In genomic region chr7:112449353-112449752, GRCh38 we compare ENCODE assay signal across 8 cellular contexts. TPM values are rescaled to one million over a fixed set of nuclear protein-coding genes. Genes with fewer than 3 reads are reported as not detected.
DNase-seq lines count a peak whose midpoint lies in the region; ATAC-seq and TF ChIP-seq lines count a peak whose summit lies in the region.

No MANE protein-coding gene starts in this region.

- no peak overlapping the region for H4K91ac ChIP-seq in neuronal stem cell (ENCODE audit: low read depth, low read length, poor library complexity)

- intact Hi-C loops in left ventricle myocardium inferior (cut with micrococcal nuclease), result no loop called here
- intact Hi-C loops in left cardiac atrium (cut with DNase I), result no loop called here

- peak overlapping the region; percentile 94 for H2AFZ ChIP-seq in neuronal stem cell (ENCODE audit: low read length)

- H3K36me3 ChIP-seq in left ventricle myocardium inferior (no peaks in the 10 kb centered on the region), neuronal stem cell (replicated peaks in 1 of 2; ENCODE audit: control insufficient read depth in 2 of 2, insufficient read depth in 2 of 2, low read length in 2 of 2) (peaks cover 0 to 14% of the 10 kb centered on the region in 2 donors), urinary bladder (ENCODE audit: insufficient read depth) (no peaks in the 10 kb centered on the region)

- H3K27ac ChIP-seq in left ventricle myocardium inferior (replicated peaks) (peak overlapping the region; percentile 98), neuronal stem cell (replicated peaks; ENCODE audit: low read length) (no peak overlapping the region), urinary bladder (ENCODE audit: low read depth) (peak overlapping the region; percentile 73)

- peak overlapping the region; percentile 96 to 97 for H3K4me3 Mint-ChIP-seq in effector memory CD8-positive, alpha-beta T cell

- H3K27me3 ChIP-seq in left ventricle myocardium inferior (ENCODE audit: low read depth) (no peaks in the 10 kb centered on the region), neuronal stem cell (ENCODE audit: control insufficient read depth in 3 of 3, insufficient read depth in 3 of 3, low read depth in 1 of 3, low read length in 3 of 3) (no peaks in the 10 kb centered on the region)

- peak overlapping the region; percentile 85 for H3K4me2 ChIP-seq in neuronal stem cell (ENCODE audit: insufficient read depth, low read length, poor library complexity, severe bottlenecking)

- no peak overlapping the region for H2BK15ac ChIP-seq in neuronal stem cell (ENCODE audit: low read length)

- H3K36me3 Mint-ChIP-seq in effector memory CD8-positive, alpha-beta T cell (ENCODE audit: insufficient read depth), result peaks cover 22% of the 10 kb centered on the region

- no peak for TF ChIP-seq CTCF in left ventricle myocardium inferior (IDR thresholded peaks at IDR 0.05; ENCODE audit: borderline replicate concordance)

- no peak overlapping the region for H3K23ac ChIP-seq in neuronal stem cell (ENCODE audit: low read depth, low read length, poor library complexity)

- no peak overlapping the region for H2BK120ac ChIP-seq in neuronal stem cell (ENCODE audit: low read depth, low read length)

- no peaks in the 10 kb centered on the region for H3K9me3 Mint-ChIP-seq in effector memory CD8-positive, alpha-beta T cell

- no peak overlapping the region for H3K14ac ChIP-seq in neuronal stem cell (ENCODE audit: low read length)

- no peaks in the 10 kb centered on the region for H3K9me3 ChIP-seq in left ventricle myocardium inferior (replicated peaks)
- no peaks in the 10 kb centered on the region for H3K9me3 ChIP-seq in neuronal stem cell (replicated peaks in 1 of 2; ENCODE audit: control insufficient read depth in 2 of 2, insufficient read depth in 1 of 2, low read depth in 1 of 2, low read length in 2 of 2)

- H2BK12ac ChIP-seq in neuronal stem cell (ENCODE audit: low read length), result no peak overlapping the region

- no peak overlapping the region for H2BK5ac ChIP-seq in neuronal stem cell (ENCODE audit: low read length)

- no peak overlapping the region for H4K8ac ChIP-seq in neuronal stem cell (ENCODE audit: low read depth, low read length)

- peaks cover 6% of the 10 kb centered on the region for H3K79me1 ChIP-seq in neuronal stem cell (ENCODE audit: low read depth, low read length)

- H3K27ac Mint-ChIP-seq in effector memory CD8-positive, alpha-beta T cell, result peak overlapping the region; percentile 98 to 100

- no peak overlapping the region for H3K4ac ChIP-seq in neuronal stem cell (ENCODE audit: low read length)

- no peak overlapping the region for H2AK5ac ChIP-seq in neuronal stem cell (ENCODE audit: low read depth, low read length)

- no CpG with 5 or more reads among the region's 5 CpGs for WGBS in neuronal stem cell (ENCODE audit: extremely low coverage in 2 of 2, insufficient read length in 2 of 2, insufficient replicate concordance in 1 of 2), 2 donors
- 58% methylated on average over 5 of the region's 5 CpGs for WGBS in urinary bladder

- H3K4me1 Mint-ChIP-seq in effector memory CD8-positive, alpha-beta T cell (ENCODE audit: low read depth in 2 of 2), result peaks cover 20 to 21% of the 10 kb centered on the region in 2 donors

- H3K18ac ChIP-seq in neuronal stem cell (ENCODE audit: low read length), result no peak overlapping the region

- H3K4me1 ChIP-seq in left ventricle myocardium inferior (peaks cover 49% of the 10 kb centered on the region), neuronal stem cell (ENCODE audit: control insufficient read depth in 2 of 2, insufficient read depth in 1 of 2, low read depth in 1 of 2, low read length in 2 of 2) (peaks cover 0 to 5% of the 10 kb centered on the region in 2 donors), urinary bladder (ENCODE audit: insufficient read depth) (no peaks in the 10 kb centered on the region)

- H3K4me3 ChIP-seq in left ventricle myocardium inferior (peak overlapping the region; percentile 94), neuronal stem cell (ENCODE audit: low read length in 2 of 2) (peak overlapping the region in 1 of 2 donors; percentile 74), urinary bladder (ENCODE audit: low read depth, low read length) (no peak overlapping the region)

- no peaks in the 10 kb centered on the region for H3K27me3 Mint-ChIP-seq in effector memory CD8-positive, alpha-beta T cell

- ATAC-seq in left cardiac atrium, result no peak
- no peak for ATAC-seq in effector memory CD8-positive, alpha-beta T cell (replicated peaks)
- no peak for ATAC-seq in HG02571 (IDR thresholded peaks at IDR 0.05; ENCODE audit: unreplicated experiment)

- no peak for DNase-seq in left ventricle myocardium inferior
- DNase-seq in left cardiac atrium, result no peak
- DNase-seq in activated CD4-positive, alpha-beta T cell treated with anti-CD3 and anti-CD28 coated beads for 4 hours, result peak; percentile 61 to 65
- no peak for DNase-seq in effector memory CD8-positive, alpha-beta T cell
- DNase-seq in neuronal stem cell (ENCODE audit: low spot score), result no peak
- no peak for DNase-seq in midbrain (lab: John Stamatoyannopoulos, UW)

- H3K9ac ChIP-seq in neuronal stem cell (ENCODE audit: low read depth, low read length, poor library complexity), result no peak overlapping the region

RNA-seq across cellular contexts. Expression of gene IFRD1, which starts 0.9 kb away (rescaled TPM):
- total RNA-seq in left ventricle myocardium inferior (24.6 TPM), left cardiac atrium (10 to 100 TPM; 22.2 to 42.2 TPM), urinary bladder (49.0 TPM)
- polyA plus RNA-seq in neuronal stem cell (2013, experiment 1 of 2), result 38.9 TPM
- 38.4 TPM for polyA plus RNA-seq in neuronal stem cell (2013, experiment 2 of 2)
- polyA plus RNA-seq in urinary bladder, result 30.8 TPM

RNA-seq across cellular contexts. Expression of gene LSMEM1, which starts 31.4 kb away (rescaled TPM):
- total RNA-seq in left ventricle myocardium inferior (3.5 TPM), left cardiac atrium (1 to 10 TPM in 1 of 2 donors, under 1 TPM in 1; 0.84 to 1.3 TPM), urinary bladder (2.0 TPM)
- polyA plus RNA-seq in neuronal stem cell (2013, experiment 1 of 2), result 0.67 TPM
- 0.53 TPM for polyA plus RNA-seq in neuronal stem cell (2013, experiment 2 of 2)
- 0.79 TPM for polyA plus RNA-seq in urinary bladder

Comparison
In these comparisons a context has a peak if more than half of its experiments do, and no peak if none do; other contexts are left out.
1. DNase-seq: peak in activated CD4-positive, alpha-beta T cell treated with anti-CD3 and anti-CD28 coated beads for 4 hours (2 of 2); none in left ventricle myocardium inferior (single experiment), left cardiac atrium (single experiment), effector memory CD8-positive, alpha-beta T cell (0 of 3), neuronal stem cell (single experiment) and midbrain (single experiment).